ENCODE assay signal across 12 cellular contexts in genomic region chr4:75696036-75696435, GRCh38. TPM values are rescaled to one million over a fixed set of nuclear protein-coding genes. Genes with fewer than 3 reads are reported as not detected.
DNase-seq lines count a peak whose midpoint lies in the region; ATAC-seq, FAIRE-seq and TF ChIP-seq lines count a peak whose summit lies in the region.
"Had no signal": no experiment of that assay in that cellular context is flagged by ENCODE, and none has a peak within 500 bp of the region (broad histone marks: within the 10 kb centered on the region; RNA-seq: fewer than 3 reads in every experiment).

No MANE protein-coding gene starts in this region.

- no peak overlapping the region for H3K27ac ChIP-seq in GM12878 (ENCODE audit: control insufficient read depth, insufficient read depth)
- H3K27ac ChIP-seq: adrenal gland, vagina had no signal

- no peak for TF ChIP-seq RAD21 in GM12878 (IDR thresholded peaks at IDR 0.05; ENCODE audit: insufficient read depth, low read depth, low read length)

- H3K36me3 ChIP-seq in GM12878 (ENCODE audit: control insufficient read depth in 2 of 2, insufficient read depth in 2 of 2, low read length in 1 of 2), result no peaks in the 10 kb centered on the region
- H3K36me3 ChIP-seq in HAP-1 (replicated peaks), result no peaks in the 10 kb centered on the region
- H3K36me3 ChIP-seq: adrenal gland, vagina had no signal

- no peak for FAIRE-seq in GM12878 (lab: Jason Lieb, UNC)
- FAIRE-seq: TTC549 had no signal

- peak; percentile 43 for ATAC-seq in HG03135 (IDR thresholded peaks at IDR 0.05; ENCODE audit: unreplicated experiment)
- ATAC-seq in GM12878, result no peak

- no peak overlapping the region for H3K9ac ChIP-seq in GM12878 (ENCODE audit: control insufficient read depth, insufficient read depth, low read length)

- H3K4me2 ChIP-seq in GM12878 (ENCODE audit: control insufficient read depth, insufficient read depth), result peak overlapping the region; percentile 7; the same call in 1 of the 2 replicates

- no peak overlapping the region for H2AFZ ChIP-seq in GM12878 (ENCODE audit: control insufficient read depth, low read depth, low read length)

- WGBS in GM12878 (ENCODE audit: insufficient coverage, insufficient replicate concordance, low lambda C conversion rate, missing lambda C conversion rate), result 43% methylated on average over 3 of the region's 3 CpGs

- in situ Hi-C loops in GM12878 (cut with MboI), result no loop called here
- in situ Hi-C loops in HAP-1 (cut with MboI; ENCODE audit: low sequenced_read_pairs), result no loop called here

- TF ChIP-seq EP300 in GM12878 (IDR thresholded peaks at IDR 0.05; ENCODE audit: borderline replicate concordance in 1 of 2, control insufficient read depth in 1 of 2, low read depth in 2 of 2, low read length in 2 of 2), result no peak

- H3K9me3 ChIP-seq in GM12878 (replicated peaks; ENCODE audit: control insufficient read depth, insufficient read depth, low read length) (no peaks in the 10 kb centered on the region), HAP-1 (no peaks in the 10 kb centered on the region)
- H3K9me3 ChIP-seq: adrenal gland, vagina had no signal

- TF ChIP-seq CTCF in GM12865 (IDR thresholded peaks at IDR 0.05; ENCODE audit: insufficient read depth, low read depth, low read length, missing control alignments), result no peak
- no peak for TF ChIP-seq CTCF in GM12878 (IDR thresholded peaks at IDR 0.05 in 2 of 3, conservative IDR thresholded peaks at IDR 0.05 in 1 of 3; ENCODE audit: control insufficient read depth in 2 of 3, extremely low read depth in 1 of 3, insufficient read depth in 1 of 3, low read depth in 3 of 3, low read length in 3 of 3)

- SMC1A ChIA-PET in GM12878 (lab: Charles Lee; ENCODE audit: uncharacterized antibody, unreplicated experiment), result interaction anchor here (1.0 to 2.1 kb wide), 3 partner anchors 22 to 30 kb away, joined by 3 to 5 read pairs (median 3); partner anchors contain the start of gene G3BP2

- H3K4me3 ChIP-seq in GM12865 (ENCODE audit: low read depth, low read length) (no peak overlapping the region), GM12878 (no peak overlapping the region), HAP-1 (no peak overlapping the region)
- H3K4me3 ChIP-seq: adrenal gland, vagina had no signal

- no peaks in the 10 kb centered on the region for H4K20me1 ChIP-seq in GM12878 (ENCODE audit: control insufficient read depth, insufficient read depth)

- no TSS peak for BruUV-seq in GM12878 (replicated peaks; lab: Mats Ljungman, UMichigan)

- H3K27me3 ChIP-seq in GM12878 (replicated peaks in 1 of 2; ENCODE audit: control insufficient read depth in 2 of 2, insufficient read depth in 2 of 2, low read length in 1 of 2) (no peaks in the 10 kb centered on the region), HAP-1 (ENCODE audit: low read depth) (no peaks in the 10 kb centered on the region)
- H3K27me3 ChIP-seq: adrenal gland, vagina had no signal

- H3K4me1 ChIP-seq in GM12878 (ENCODE audit: control insufficient read depth, insufficient read depth, low read length) (peaks cover 21% of the 10 kb centered on the region), HAP-1 (no peaks in the 10 kb centered on the region)
- H3K4me1 ChIP-seq: adrenal gland, vagina had no signal

- intact Hi-C loops in GM12878 (cut with micrococcal nuclease; ENCODE audit: unreplicated experiment), result no loop called here

- CTCF ChIA-PET in GM12878 (lab: Yijun Ruan, JAX), result interaction anchor here (1.1 kb wide), 1 partner anchor 43 kb away, joined by 6 read pairs; no protein-coding TSS in a partner anchor

- RAD21 ChIA-PET in GM12878 (lab: Charles Lee; ENCODE audit: unreplicated experiment), result interaction anchor here (0.5 kb wide), 1 partner anchor 151 kb away, joined by 3 read pairs; no protein-coding TSS in a partner anchor

- POLR2A ChIA-PET in GM12878 (lab: Charles Lee), result interaction anchor here (1.0 to 1.9 kb wide), 3 partner anchors 22 to 28 kb away, joined by 3 to 8 read pairs (median 3); partner anchors contain the start of genes G3BP2 and USO1

- no peak for TF ChIP-seq POLR2A in GM12878 (IDR thresholded peaks at IDR 0.05; ENCODE audit: low read depth, low read length)

- DNase-seq in GM12865 (ENCODE audit: low read depth) (peak; percentile 11), GM12878 (ENCODE audit: low read depth, low spot score) (no peak), myocyte (ENCODE audit: low read depth) (peak; percentile 41), globus pallidus (ENCODE audit: low spot score) (no peak), HAP-1 (ENCODE audit: low spot score in 2 of 2) (no peak), H4 (ENCODE audit: low spot score) (no peak)
- DNase-seq: adrenal gland, DND-41, NCI-H1048 had no signal

- H3K79me2 ChIP-seq in GM12878 (ENCODE audit: control insufficient read depth, insufficient read depth, low read length), result no peaks in the 10 kb centered on the region

TF ChIP-seq in GM12878, 131 proteins besides CTCF, POLR2A, EP300 and RAD21:
- TF ChIP-seq SKIL (IDR thresholded peaks at IDR 0.05; ENCODE audit: low read depth, poor library complexity, severe bottlenecking) (peak; percentile 43), TCF7 (IDR thresholded peaks at IDR 0.05; ENCODE audit: borderline replicate concordance) (no peak), MTA2 (IDR thresholded peaks at IDR 0.05; ENCODE audit: low read depth) (peak; percentile 18; the same call in 1 of the 2 replicates)

RNA-seq across cellular contexts. Expression of gene G3BP2, which starts 22.8 kb away (rescaled TPM):
- 106 and 108 TPM in 2 replicates for total RNA-seq in GM12878 (2013; cell fraction: nucleolus; rRNA removed)
- total RNA-seq in GM12878 (2014; rRNA removed) (107 and 123 TPM in 2 replicates), GM12878 (2014; rRNA removed; fragmentation: Illumina TruSeq; extraction: Trizol) (145 and 149 TPM in 2 replicates), GM12878 (2021) (160 and 167 TPM in 2 replicates), myocyte (193 and 231 TPM in 2 replicates)
- polyA plus RNA-seq in GM12878 (2011; ENCODE audit: low read depth), result 56.2 TPM
- polyA plus RNA-seq in GM12878 (2011; rRNA removed) (112 and 166 TPM in 2 replicates), GM12878 (2014; fragmentation: Illumina TruSeq; extraction: Trizol) (176 and 211 TPM in 2 replicates), GM12878 (2014; fragmentation: Nextera tagmentation; extraction: Ambion mirVana) (10 to 100 TPM; 22.2 to 27.9 TPM), GM12878 (2014; rRNA removed) (81.8 and 97.1 TPM in 2 replicates), GM12878 (2016; fragmentation: Nextera tagmentation; extraction: Ambion mirVana) (10 to 100 TPM; 62.7 to 67.7 TPM)
- 39.6 and 49.1 TPM in 2 replicates for polyA plus RNA-seq in GM12878 (2011; cell fraction: cytosol; rRNA removed)
- 37.8 and 48.3 TPM in 2 replicates for polyA plus RNA-seq in GM12878 (2011; cell fraction: nucleus; rRNA removed)
- 69.8 and 79.6 TPM in 2 replicates for polyA plus RNA-seq in GM12878 (2012)
- 74.1 and 93.0 TPM in 2 replicates for polyA minus RNA-seq in GM12878 (2011; rRNA and poly(A)+ RNA removed)
- 36.3 and 40.0 TPM in 2 replicates for polyA minus RNA-seq in GM12878 (2011; cell fraction: cytosol; rRNA and poly(A)+ RNA removed)
- polyA minus RNA-seq in GM12878 (2011; cell fraction: nucleus; rRNA and poly(A)+ RNA removed), result 26.8 and 45.4 TPM in 2 replicates
- 95.1 TPM for polyA plus RNA-seq in myocyte (2012)
- 104 and 131 TPM in 2 replicates for total RNA-seq in H4 (2014; rRNA removed; shearing (Covaris generic))

RNA-seq across cellular contexts. Expression of gene USO1, which starts 28.3 kb away (rescaled TPM):
- total RNA-seq in GM12878 (2013; cell fraction: nucleolus; rRNA removed), result 77.8 and 90.3 TPM in 2 replicates
- total RNA-seq in GM12878 (2014; rRNA removed) (58.9 and 69.6 TPM in 2 replicates), GM12878 (2014; rRNA removed; fragmentation: Illumina TruSeq; extraction: Trizol) (78.9 and 79.7 TPM in 2 replicates), GM12878 (2021) (44.2 and 49.2 TPM in 2 replicates), myocyte (170 and 199 TPM in 2 replicates)
- 26.0 TPM for polyA plus RNA-seq in GM12878 (2011; ENCODE audit: low read depth)
- polyA plus RNA-seq in GM12878 (2011; rRNA removed) (64.5 and 102 TPM in 2 replicates), GM12878 (2014; fragmentation: Illumina TruSeq; extraction: Trizol) (69.0 and 85.5 TPM in 2 replicates), GM12878 (2014; fragmentation: Nextera tagmentation; extraction: Ambion mirVana) (10 to 100 TPM; 19.4 to 25.3 TPM), GM12878 (2014; rRNA removed) (36.4 and 42.3 TPM in 2 replicates), GM12878 (2016; fragmentation: Nextera tagmentation; extraction: Ambion mirVana) (10 to 100 TPM; 60.3 to 62.9 TPM)
- polyA plus RNA-seq in GM12878 (2011; cell fraction: cytosol; rRNA removed), result 23.5 and 27.0 TPM in 2 replicates
- 26.5 and 27.0 TPM in 2 replicates for polyA plus RNA-seq in GM12878 (2011; cell fraction: nucleus; rRNA removed)
- polyA plus RNA-seq in GM12878 (2012), result 38.0 and 55.9 TPM in 2 replicates
- polyA minus RNA-seq in GM12878 (2011; rRNA and poly(A)+ RNA removed), result 35.5 and 45.0 TPM in 2 replicates
- 16.2 and 21.5 TPM in 2 replicates for polyA minus RNA-seq in GM12878 (2011; cell fraction: cytosol; rRNA and poly(A)+ RNA removed)
- 13.9 and 20.7 TPM in 2 replicates for polyA minus RNA-seq in GM12878 (2011; cell fraction: nucleus; rRNA and poly(A)+ RNA removed)
- 39.2 TPM for polyA plus RNA-seq in myocyte (2012)
- total RNA-seq in H4 (2014; rRNA removed; shearing (Covaris generic)), result 63.4 and 70.9 TPM in 2 replicates

Comparison
In these comparisons a context has a peak if more than half of its experiments do, and no peak if none do; other contexts are left out.
1. DNase-seq: peak in GM12865 (single experiment) and myocyte (single experiment); none in GM12878 (single experiment), globus pallidus (single experiment), HAP-1 (0 of 2) and H4 (single experiment).